Comparison of ENCODE assay signal across 1 cellular context in genomic region chr20:56348306-56348695, GRCh38.
TF ChIP-seq lines count a peak whose summit lies in the region.

No MANE protein-coding gene starts in this region.

TF ChIP-seq in HepG2, 621 proteins besides CTCF, POLR2A, EP300 and RAD21 (continues in another document):
- no peak for TF ChIP-seq NBN (conservative IDR thresholded peaks at IDR 0.05)
- no peak for TF ChIP-seq ELF4 (CRISPR knock-in tag; IDR thresholded peaks at IDR 0.05; ENCODE audit: borderline replicate concordance)
- TF ChIP-seq ZNF496 (CRISPR knock-in tag; IDR thresholded peaks at IDR 0.05; ENCODE audit: insufficient replicate concordance) = no peak
- no peak for TF ChIP-seq MXD4 (CRISPR knock-in tag; IDR thresholded peaks at IDR 0.05)
- TF ChIP-seq ZFP82 (CRISPR knock-in tag; IDR thresholded peaks at IDR 0.05; ENCODE audit: borderline replicate concordance) = 0 out of 2 replicates have a peak, but pooled peaks have one; percentile 35
- TF ChIP-seq ZNF75D (CRISPR knock-in tag; IDR thresholded peaks at IDR 0.05; ENCODE audit: borderline replicate concordance) = no peak
- no peak for TF ChIP-seq ZNF274 (CRISPR knock-in tag; IDR thresholded peaks at IDR 0.05)
- TF ChIP-seq FOXA3 (CRISPR knock-in tag; IDR thresholded peaks at IDR 0.05) = peak; percentile 21; the same call in 1 of the 2 replicates
- no peak for TF ChIP-seq SMAD9 (CRISPR knock-in tag; IDR thresholded peaks at IDR 0.05)
- 0 out of 2 replicates have a peak, but pooled peaks have one; percentile 31 for TF ChIP-seq ARID3A (IDR thresholded peaks at IDR 0.05; ENCODE audit: low read depth, low read length)
- TF ChIP-seq ATF1 (CRISPR knock-in tag; IDR thresholded peaks at IDR 0.05) = 0 out of 2 replicates have a peak, but pooled peaks have one; percentile 24
- TF ChIP-seq CCDC6 (CRISPR knock-in tag; IDR thresholded peaks at IDR 0.05) = no peak
- TF ChIP-seq ZNF546 (CRISPR knock-in tag; conservative IDR thresholded peaks at IDR 0.05) = no peak
- no peak for TF ChIP-seq EEA1 (CRISPR knock-in tag; IDR thresholded peaks at IDR 0.05; ENCODE audit: borderline replicate concordance)
- TF ChIP-seq ZBTB7A (CRISPR knock-in tag; IDR thresholded peaks at IDR 0.05) = no peak
- no peak for TF ChIP-seq ELF1 (CRISPR knock-in tag; IDR thresholded peaks at IDR 0.05)
- peak; percentile 57; the same call in 1 of the 2 replicates for TF ChIP-seq ARID5B (CRISPR knock-in tag; IDR thresholded peaks at IDR 0.05)
- peak; percentile 35; the same call in 1 of the 2 replicates for TF ChIP-seq SOX5 (CRISPR knock-in tag; IDR thresholded peaks at IDR 0.05; ENCODE audit: borderline replicate concordance)
- no peak; the same call in 1 of the 2 replicates for TF ChIP-seq ZFP36L1 (CRISPR knock-in tag; IDR thresholded peaks at IDR 0.05)
- TF ChIP-seq SETDB1 (CRISPR knock-in tag; IDR thresholded peaks at IDR 0.05; ENCODE audit: borderline replicate concordance) = no peak
- TF ChIP-seq ETV5 (CRISPR knock-in tag; IDR thresholded peaks at IDR 0.05; ENCODE audit: borderline replicate concordance) = peak; percentile 31; the same call in 1 of the 2 replicates
- no peak for TF ChIP-seq ARNT2 (CRISPR knock-in tag; IDR thresholded peaks at IDR 0.05; ENCODE audit: low read depth)
- no peak for TF ChIP-seq ZNF607 (CRISPR knock-in tag; IDR thresholded peaks at IDR 0.05; ENCODE audit: borderline replicate concordance)
- TF ChIP-seq SALL1 (CRISPR knock-in tag; IDR thresholded peaks at IDR 0.05) = no peak
- no peak for TF ChIP-seq ZNF20 (CRISPR knock-in tag; IDR thresholded peaks at IDR 0.05)
- TF ChIP-seq SAP130 (CRISPR knock-in tag; IDR thresholded peaks at IDR 0.05; ENCODE audit: low read depth) = peak; percentile 42; the same call in 1 of the 2 replicates
- TF ChIP-seq SOX6 (IDR thresholded peaks at IDR 0.05) = no peak
- 0 out of 2 replicates have a peak, but pooled peaks have one; percentile 21 for TF ChIP-seq SOX6 (CRISPR knock-in tag; IDR thresholded peaks at IDR 0.05)
- no peak for TF ChIP-seq STAG1 (CRISPR knock-in tag; IDR thresholded peaks at IDR 0.05)
- TF ChIP-seq THAP11 (CRISPR knock-in tag; IDR thresholded peaks at IDR 0.05) = no peak
- TF ChIP-seq KIAA2018 (CRISPR knock-in tag; IDR thresholded peaks at IDR 0.05; ENCODE audit: borderline replicate concordance) = no peak
- no peak for TF ChIP-seq ZGPAT (CRISPR knock-in tag; IDR thresholded peaks at IDR 0.05)
- TF ChIP-seq KLF16 (CRISPR knock-in tag; IDR thresholded peaks at IDR 0.05) = no peak
- TF ChIP-seq AKAP8 (CRISPR knock-in tag; IDR thresholded peaks at IDR 0.05) = no peak
- no peak for TF ChIP-seq HIVEP1 (CRISPR knock-in tag; IDR thresholded peaks at IDR 0.05)
- TF ChIP-seq ZNF230 (CRISPR knock-in tag; IDR thresholded peaks at IDR 0.05) = no peak
- peak; percentile 38; the same call in 1 of the 2 replicates for TF ChIP-seq CREB1 (IDR thresholded peaks at IDR 0.05)
- TF ChIP-seq CREB1 (CRISPR knock-in tag; IDR thresholded peaks at IDR 0.05) = no peak
- TF ChIP-seq ZNF710 (CRISPR knock-in tag; IDR thresholded peaks at IDR 0.05; ENCODE audit: borderline replicate concordance) = peak; percentile 76
- TF ChIP-seq ZNF552 (CRISPR knock-in tag; IDR thresholded peaks at IDR 0.05; ENCODE audit: borderline replicate concordance) = no peak
- TF ChIP-seq RNF2 (conservative IDR thresholded peaks at IDR 0.05; ENCODE audit: low read depth) = no peak
- peak; percentile 58 to 63 for TF ChIP-seq MAFK (conservative IDR thresholded peaks at IDR 0.05 in 1 of 2, IDR thresholded peaks at IDR 0.05 in 1 of 2; ENCODE audit: low read length in 2 of 2)
- TF ChIP-seq NFYB (CRISPR knock-in tag; IDR thresholded peaks at IDR 0.05) = no peak
- no peak for TF ChIP-seq MXD1 (CRISPR knock-in tag; IDR thresholded peaks at IDR 0.05)
- TF ChIP-seq GATAD2A (CRISPR knock-in tag; IDR thresholded peaks at IDR 0.05) = 0 out of 2 replicates have a peak, but pooled peaks have one; percentile 13
